Comparison of ENCODE assay signal across 9 cellular contexts in the genomic region with DNA sequence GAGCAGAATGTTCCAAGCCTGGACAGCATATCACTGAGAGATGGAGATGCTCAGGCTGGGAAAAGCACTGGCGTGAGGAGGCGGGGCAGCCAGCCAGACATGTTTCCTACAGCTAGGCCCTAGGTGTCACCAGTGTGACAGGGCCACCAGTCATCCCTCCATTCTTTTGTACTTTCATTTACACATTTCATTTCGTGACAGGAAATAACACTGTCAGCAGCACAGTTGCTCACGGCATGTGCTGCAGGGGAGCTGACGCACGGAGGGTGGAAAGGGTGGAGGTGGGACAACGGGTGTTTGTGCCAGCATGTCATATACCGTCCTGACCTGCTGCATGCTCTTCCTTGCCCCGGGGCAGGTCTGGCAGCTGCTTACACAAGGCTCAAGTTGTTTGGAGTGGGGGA. TPM values are rescaled to one million over a fixed set of nuclear protein-coding genes. Genes with fewer than 3 reads are reported as not detected.
DNase-seq lines count a peak whose midpoint lies in the region; ATAC-seq and TF ChIP-seq lines count a peak whose summit lies in the region.
"Had no signal": no experiment of that assay in that cellular context is flagged by ENCODE, and none has a peak within 500 bp of the region (broad histone marks: within the 10 kb centered on the region; RNA-seq: fewer than 3 reads in every experiment).

No MANE protein-coding gene starts in this region.

- H3K4me1 Mint-ChIP-seq in activated naive CD4-positive, alpha-beta T cell treated with anti-CD3 and anti-CD28 coated beads for 36 hours (ENCODE audit: low read depth) = peaks cover 47% of the 10 kb centered on the region
- peaks cover 56 to 57% of the 10 kb centered on the region in 2 donors for H3K4me1 Mint-ChIP-seq in natural killer cell treated with Interleukin-12 subunit alpha and Interleukin-12 subunit beta and Interleukin-15 and Interleukin-18, amount 100 ng/mL, for 72 hours (ENCODE audit: low read depth in 2 of 2)

- H3K9me3 ChIP-seq in RWPE2 (ENCODE audit: severe bottlenecking) = no peaks in the 10 kb centered on the region
- H3K9me3 ChIP-seq: psoas muscle had no signal

- ATAC-seq in GM18867 (IDR thresholded peaks at IDR 0.05; ENCODE audit: unreplicated experiment) (peak; percentile 91), HG02870 (IDR thresholded peaks at IDR 0.05; ENCODE audit: unreplicated experiment) (peak; percentile 63), RWPE2 (ENCODE audit: low read depth) (peak; percentile 84)
- ATAC-seq in natural killer cell treated with Interleukin-12 subunit alpha and Interleukin-12 subunit beta and Interleukin-15 and Interleukin-18, amount 100 ng/mL, for 72 hours = peak; percentile 96

- no peak overlapping the region for H3K4me3 ChIP-seq in RWPE2 (ENCODE audit: severe bottlenecking)
- H3K4me3 ChIP-seq: psoas muscle had no signal

- TF ChIP-seq CTCF in RWPE2 (IDR thresholded peaks at IDR 0.05; ENCODE audit: poor library complexity, severe bottlenecking) = peak; percentile 13

- no peaks in the 10 kb centered on the region for H3K27me3 Mint-ChIP-seq in activated naive CD4-positive, alpha-beta T cell treated with anti-CD3 and anti-CD28 coated beads for 36 hours (ENCODE audit: low read depth)
- no peaks in the 10 kb centered on the region for H3K27me3 Mint-ChIP-seq in natural killer cell treated with Interleukin-12 subunit alpha and Interleukin-12 subunit beta and Interleukin-15 and Interleukin-18, amount 100 ng/mL, for 72 hours

- peaks cover 19% of the 10 kb centered on the region for H3K4me1 ChIP-seq in RWPE2 (ENCODE audit: insufficient read depth, poor library complexity, severe bottlenecking)
- H3K4me1 ChIP-seq: psoas muscle had no signal

- H3K36me3 Mint-ChIP-seq in activated naive CD4-positive, alpha-beta T cell treated with anti-CD3 and anti-CD28 coated beads for 36 hours (ENCODE audit: low read depth) = no peaks in the 10 kb centered on the region
- H3K36me3 Mint-ChIP-seq in natural killer cell treated with Interleukin-12 subunit alpha and Interleukin-12 subunit beta and Interleukin-15 and Interleukin-18, amount 100 ng/mL, for 72 hours = peaks cover 6% of the 10 kb centered on the region

- peak overlapping the region; percentile 30 for H3K27ac ChIP-seq in RWPE2 (ENCODE audit: poor library complexity, severe bottlenecking)
- H3K27ac ChIP-seq: psoas muscle had no signal

- no peaks in the 10 kb centered on the region for H3K36me3 ChIP-seq in RWPE2 (ENCODE audit: low read depth)

- in situ Hi-C loops in ACHN (cut with HindIII; ENCODE audit: low pct_ligation_motif_present, low pct_unique_long_range_greater_than_20kb, low sequenced_read_pairs) = no loop called here

- peak overlapping the region; percentile 92 for H3K27ac Mint-ChIP-seq in activated naive CD4-positive, alpha-beta T cell treated with anti-CD3 and anti-CD28 coated beads for 36 hours
- peak overlapping the region; percentile 94 to 96 for H3K27ac Mint-ChIP-seq in natural killer cell treated with Interleukin-12 subunit alpha and Interleukin-12 subunit beta and Interleukin-15 and Interleukin-18, amount 100 ng/mL, for 72 hours

- intact Hi-C loops in activated naive CD4-positive, alpha-beta T cell treated with anti-CD3 and anti-CD28 coated beads for 36 hours (cut with micrococcal nuclease) = loop anchor here (1.0 to 10.0 kb wide), 11 partner anchors 12 to 1364 kb away; a partner anchor contains a TSS

- DNase-seq in RWPE2 (ENCODE audit: low spot score) (peak; percentile 62), dedifferentiated amniotic fluid mesenchymal stem cell (ENCODE audit: extremely low spot score) (no peak), ACHN (no peak), 8988T (no peak)
- DNase-seq in activated naive CD4-positive, alpha-beta T cell treated with anti-CD3 and anti-CD28 coated beads for 36 hours = peak; percentile 95
- DNase-seq in natural killer cell treated with Interleukin-12 subunit alpha and Interleukin-12 subunit beta and Interleukin-15 and Interleukin-18, amount 100 ng/mL, for 72 hours (ENCODE audit: low spot score) = peak; percentile 88

- H3K4me3 Mint-ChIP-seq in activated naive CD4-positive, alpha-beta T cell treated with anti-CD3 and anti-CD28 coated beads for 36 hours = peak overlapping the region; percentile 67
- peak overlapping the region; percentile 77 for H3K4me3 Mint-ChIP-seq in natural killer cell treated with Interleukin-12 subunit alpha and Interleukin-12 subunit beta and Interleukin-15 and Interleukin-18, amount 100 ng/mL, for 72 hours

- CTCF ChIA-PET in activated naive CD4-positive, alpha-beta T cell treated with anti-CD3 and anti-CD28 coated beads for 36 hours (lab: Charles Lee) = interaction anchor here (0.6 to 5.2 kb wide), 13 partner anchors 8 to 1173 kb away, joined by 3 to 48 read pairs (median 5); a partner anchor contains a TSS

- no peaks in the 10 kb centered on the region for H3K27me3 ChIP-seq in RWPE2 (ENCODE audit: insufficient read depth, poor library complexity, severe bottlenecking)

- peaks cover 3% of the 10 kb centered on the region for H3K9me3 Mint-ChIP-seq in activated naive CD4-positive, alpha-beta T cell treated with anti-CD3 and anti-CD28 coated beads for 36 hours
- no peaks in the 10 kb centered on the region for H3K9me3 Mint-ChIP-seq in natural killer cell treated with Interleukin-12 subunit alpha and Interleukin-12 subunit beta and Interleukin-15 and Interleukin-18, amount 100 ng/mL, for 72 hours

RNA-seq across cellular contexts. Expression of a gene that starts 14.8 kb away (rescaled TPM):
- 10 to 100 TPM; 36.4 to 39.7 TPM for total RNA-seq in activated naive CD4-positive, alpha-beta T cell treated with anti-CD3 and anti-CD28 coated beads for 36 hours
- 10 to 100 TPM; 39.8 to 63.7 TPM for total RNA-seq in natural killer cell treated with Interleukin-12 subunit alpha and Interleukin-12 subunit beta and Interleukin-15 and Interleukin-18, amount 100 ng/mL, for 72 hours

Comparison
In these comparisons a context has a peak if more than half of its experiments do, and no peak if none do; other contexts are left out.
1. DNase-seq: peak in RWPE2 (single experiment), activated naive CD4-positive, alpha-beta T cell treated with anti-CD3 and anti-CD28 coated beads for 36 hours (single experiment) and natural killer cell treated with Interleukin-12 subunit alpha and Interleukin-12 subunit beta and Interleukin-15 and Interleukin-18, amount 100 ng/mL, for 72 hours (single experiment); none in dedifferentiated amniotic fluid mesenchymal stem cell (single experiment), ACHN (single experiment) and 8988T (single experiment).
2. Peak in every context shown above with its lines, with median percentiles within 50 percentile points of each other: ATAC-seq.